1 cellular context compared by ENCODE assay signal in the genomic region with DNA sequence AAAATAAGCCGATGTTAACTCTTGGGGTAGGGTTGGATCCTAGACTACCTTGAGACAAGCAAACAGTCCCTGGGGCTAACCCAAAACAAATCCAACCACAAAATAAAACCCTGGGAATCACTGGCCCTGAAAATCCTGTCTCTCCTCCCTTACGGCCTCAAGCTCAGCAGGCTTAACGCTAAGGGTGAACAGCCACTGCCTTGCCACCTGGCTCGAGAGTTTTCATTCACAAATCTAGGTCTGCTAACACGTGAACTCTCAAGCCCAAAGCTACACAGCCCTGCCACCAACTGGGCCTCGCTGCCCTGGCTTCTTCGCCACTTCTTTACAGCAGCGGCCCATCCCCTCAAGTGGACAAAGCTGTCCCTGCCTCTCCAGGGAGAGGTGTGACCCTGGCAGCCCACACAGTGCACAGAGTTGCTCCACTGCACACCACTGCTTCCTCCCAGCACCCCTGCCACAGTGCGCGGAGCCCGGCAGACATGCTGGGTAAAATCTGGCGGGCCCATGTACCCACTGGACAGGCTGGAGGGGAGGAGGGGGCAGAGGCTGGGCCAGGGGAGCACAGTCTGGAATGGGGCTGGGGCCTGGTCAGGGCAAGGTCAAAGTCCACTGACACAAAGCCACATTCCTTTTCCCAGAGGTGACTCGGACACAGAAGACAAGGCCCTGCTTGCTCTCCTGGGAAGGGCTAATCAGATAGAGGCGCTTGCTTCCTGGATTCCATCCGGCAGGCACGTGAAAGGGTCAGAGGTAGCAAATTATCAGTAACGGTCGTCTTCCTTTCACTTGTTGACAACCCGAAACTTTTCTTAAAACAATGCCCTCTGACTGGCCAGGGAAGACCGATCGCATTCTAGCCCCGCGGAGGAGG.
TF ChIP-seq lines count a peak whose summit lies in the region.

No MANE protein-coding gene starts in this region.

TF ChIP-seq in SK-N-SH treated with all-trans-retinoic acid at 6 μM for 48 hours, 23 proteins besides CTCF, POLR2A, EP300 and RAD21 (continued from another document):
- TF ChIP-seq, protein P1, sequence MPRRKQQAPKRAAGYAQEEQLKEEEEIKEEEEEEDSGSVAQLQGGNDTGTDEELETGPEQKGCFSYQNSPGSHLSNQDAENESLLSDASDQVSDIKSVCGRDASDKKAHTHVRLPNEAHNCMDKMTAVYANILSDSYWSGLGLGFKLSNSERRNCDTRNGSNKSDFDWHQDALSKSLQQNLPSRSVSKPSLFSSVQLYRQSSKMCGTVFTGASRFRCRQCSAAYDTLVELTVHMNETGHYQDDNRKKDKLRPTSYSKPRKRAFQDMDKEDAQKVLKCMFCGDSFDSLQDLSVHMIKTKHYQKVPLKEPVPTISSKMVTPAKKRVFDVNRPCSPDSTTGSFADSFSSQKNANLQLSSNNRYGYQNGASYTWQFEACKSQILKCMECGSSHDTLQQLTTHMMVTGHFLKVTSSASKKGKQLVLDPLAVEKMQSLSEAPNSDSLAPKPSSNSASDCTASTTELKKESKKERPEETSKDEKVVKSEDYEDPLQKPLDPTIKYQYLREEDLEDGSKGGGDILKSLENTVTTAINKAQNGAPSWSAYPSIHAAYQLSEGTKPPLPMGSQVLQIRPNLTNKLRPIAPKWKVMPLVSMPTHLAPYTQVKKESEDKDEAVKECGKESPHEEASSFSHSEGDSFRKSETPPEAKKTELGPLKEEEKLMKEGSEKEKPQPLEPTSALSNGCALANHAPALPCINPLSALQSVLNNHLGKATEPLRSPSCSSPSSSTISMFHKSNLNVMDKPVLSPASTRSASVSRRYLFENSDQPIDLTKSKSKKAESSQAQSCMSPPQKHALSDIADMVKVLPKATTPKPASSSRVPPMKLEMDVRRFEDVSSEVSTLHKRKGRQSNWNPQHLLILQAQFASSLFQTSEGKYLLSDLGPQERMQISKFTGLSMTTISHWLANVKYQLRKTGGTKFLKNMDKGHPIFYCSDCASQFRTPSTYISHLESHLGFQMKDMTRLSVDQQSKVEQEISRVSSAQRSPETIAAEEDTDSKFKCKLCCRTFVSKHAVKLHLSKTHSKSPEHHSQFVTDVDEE (CRISPR knock-in tag; IDR thresholded peaks at IDR 0.05): no peak
- TF ChIP-seq OSR1 (CRISPR knock-in tag; IDR thresholded peaks at IDR 0.05): no peak
- TF ChIP-seq SNAI2 (CRISPR knock-in tag; IDR thresholded peaks at IDR 0.05): no peak
- TF ChIP-seq ZNF8 (CRISPR knock-in tag; IDR thresholded peaks at IDR 0.05): no peak
- TF ChIP-seq, protein P2, sequence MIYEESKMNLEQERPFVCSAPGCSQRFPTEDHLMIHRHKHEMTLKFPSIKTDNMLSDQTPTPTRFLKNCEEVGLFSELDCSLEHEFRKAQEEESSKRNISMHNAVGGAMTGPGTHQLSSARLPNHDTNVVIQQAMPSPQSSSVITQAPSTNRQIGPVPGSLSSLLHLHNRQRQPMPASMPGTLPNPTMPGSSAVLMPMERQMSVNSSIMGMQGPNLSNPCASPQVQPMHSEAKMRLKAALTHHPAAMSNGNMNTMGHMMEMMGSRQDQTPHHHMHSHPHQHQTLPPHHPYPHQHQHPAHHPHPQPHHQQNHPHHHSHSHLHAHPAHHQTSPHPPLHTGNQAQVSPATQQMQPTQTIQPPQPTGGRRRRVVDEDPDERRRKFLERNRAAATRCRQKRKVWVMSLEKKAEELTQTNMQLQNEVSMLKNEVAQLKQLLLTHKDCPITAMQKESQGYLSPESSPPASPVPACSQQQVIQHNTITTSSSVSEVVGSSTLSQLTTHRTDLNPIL (CRISPR knock-in tag; IDR thresholded peaks at IDR 0.05; ENCODE audit: low read depth): no peak
- no peak for TF ChIP-seq PPARA (CRISPR knock-in tag; IDR thresholded peaks at IDR 0.05; ENCODE audit: borderline replicate concordance)
- TF ChIP-seq ZNF565 (CRISPR knock-in tag; conservative IDR thresholded peaks at IDR 0.05; ENCODE audit: low read depth): no peak
- TF ChIP-seq TCF4 (CRISPR knock-in tag; IDR thresholded peaks at IDR 0.05; ENCODE audit: borderline replicate concordance): no peak
- no peak for TF ChIP-seq ISL1 (CRISPR knock-in tag; IDR thresholded peaks at IDR 0.05)
